Comparison of ENCODE assay signal across 8 cellular contexts in the genomic region with DNA sequence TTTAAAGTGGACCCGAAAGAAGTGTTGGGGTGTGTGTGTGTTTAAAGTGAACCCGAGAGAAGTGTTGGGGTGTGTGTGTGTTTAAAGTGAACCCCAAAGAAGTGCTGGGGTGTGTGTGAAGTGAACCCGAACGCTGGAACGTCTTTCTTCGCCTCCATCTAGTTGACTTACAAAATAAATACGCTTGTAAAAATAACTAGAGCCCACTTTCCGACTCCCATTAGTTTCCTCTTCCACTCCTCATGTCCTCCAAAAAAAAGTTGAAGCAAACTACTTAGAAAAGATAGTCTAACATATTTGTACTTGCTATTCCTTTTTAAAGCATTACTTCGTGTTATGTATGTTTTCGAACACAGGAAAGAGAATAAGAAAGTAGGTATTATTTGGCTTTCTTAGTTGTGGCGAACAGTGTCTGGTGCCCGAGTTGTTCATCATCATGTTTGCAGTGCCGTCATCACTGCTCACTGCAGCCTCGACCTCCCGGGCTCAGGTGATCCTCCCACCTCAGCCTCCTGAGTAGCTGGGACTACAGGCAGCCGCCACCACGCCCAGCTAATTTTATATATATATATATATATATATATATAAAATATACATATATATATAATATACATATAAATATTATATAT. TPM values are rescaled to one million over a fixed set of nuclear protein-coding genes. Genes with fewer than 3 reads are reported as not detected.
DNase-seq lines count a peak whose midpoint lies in the region; ATAC-seq, FAIRE-seq and TF ChIP-seq lines count a peak whose summit lies in the region.

No MANE protein-coding gene starts in this region.

- peaks cover 34% of the 10 kb centered on the region for H4K20me1 ChIP-seq in OCI-LY3 (ENCODE audit: insufficient read depth, low read length)
- H4K20me1 ChIP-seq in HepG2 (ENCODE audit: insufficient read depth, low read length), result peaks cover 15% of the 10 kb centered on the region; the same call in 1 of the 2 replicates

- peak; percentile 26 for DNase-seq in amniotic epithelial cell (ENCODE audit: low read depth)
- DNase-seq in HepG2 (ENCODE audit: low spot score), result no peak
- DNase-seq in NCI-H82 treated with DMSO at 0.1 percent for 48 hours (lab: John Stamatoyannopoulos, UW; ENCODE audit: unreplicated experiment), result no peak
- no peak for DNase-seq in amniotic stem cell (lab: John Stamatoyannopoulos, UW)

- BruUV-seq in HepG2 (replicated peaks; lab: Mats Ljungman, UMichigan), result TSS peak; percentile 57

- ATAC-seq in GM18909 (IDR thresholded peaks at IDR 0.05; ENCODE audit: poor library complexity, unreplicated experiment), result peak; percentile 3
- no peak for ATAC-seq in HepG2
- ATAC-seq in HG03442 (IDR thresholded peaks at IDR 0.05; ENCODE audit: unreplicated experiment), result no peak

- WGBS in HepG2 (ENCODE audit: low lambda C conversion rate), result 16% methylated on average over 17 of the region's 17 CpGs

- H3K4me3 ChIP-seq in OCI-LY3 (ENCODE audit: low read length) (peak overlapping the region; percentile 94), HepG2 (replicated peaks in 1 of 3; ENCODE audit: insufficient read depth in 1 of 3, low read depth in 2 of 3, low read length in 3 of 3) (peak overlapping the region; percentile 92 to 100 (median 96)), subcutaneous abdominal adipose tissue (ENCODE audit: low read depth in 1 of 5, low read length in 5 of 5) (peak overlapping the region; percentile 76 to 97 (median 90))

- H3K27ac ChIP-seq in OCI-LY3 (ENCODE audit: low read length), result peak overlapping the region; percentile 71
- H3K27ac ChIP-seq in HepG2 (ENCODE audit: extremely low read length, insufficient read depth, low read length), result peak overlapping the region; percentile 93
- peak overlapping the region; percentile 91 for H3K27ac ChIP-seq in subcutaneous abdominal adipose tissue (ENCODE audit: low read depth, low read length)

- POLR2A ChIA-PET in HepG2 (lab: Yijun Ruan, JAX), result interaction anchor here (0.7 to 1.7 kb wide), 3 partner anchors 29 to 202 kb away, joined by 3 to 15 read pairs (median 6); no protein-coding TSS in a partner anchor

- no peak for TF ChIP-seq CTCF in OCI-LY3 (IDR thresholded peaks at IDR 0.05; ENCODE audit: low read depth, low read length)
- TF ChIP-seq CTCF in HepG2 (CRISPR knock-in tag; IDR thresholded peaks at IDR 0.05), result no peak

- TF ChIP-seq EP300 in HepG2 (IDR thresholded peaks at IDR 0.05; ENCODE audit: low read depth in 2 of 2, low read length in 2 of 2) (no peak), HepG2 (CRISPR knock-in tag; IDR thresholded peaks at IDR 0.05; ENCODE audit: borderline replicate concordance) (no peak)

- H3K79me2 ChIP-seq in OCI-LY3 (ENCODE audit: low read length) (peaks cover 57% of the 10 kb centered on the region), HepG2 (ENCODE audit: insufficient read depth, low read length) (peaks cover 54% of the 10 kb centered on the region)

- no peak for FAIRE-seq in HepG2 (lab: Jason Lieb, UNC)

- H3K27me3 ChIP-seq in OCI-LY3 (ENCODE audit: low read depth, low read length) (no peaks in the 10 kb centered on the region), HepG2 (ENCODE audit: control insufficient read depth in 1 of 2, insufficient read depth in 2 of 2, low read length in 2 of 2) (no peaks in the 10 kb centered on the region; a peak in 1 of 5 replicates), subcutaneous abdominal adipose tissue (ENCODE audit: control insufficient read depth in 5 of 5, insufficient read depth in 4 of 5, low read length in 5 of 5) (no peaks in the 10 kb centered on the region)

- peak overlapping the region; percentile 85 for H3K9ac ChIP-seq in OCI-LY3 (ENCODE audit: low read length)
- peak overlapping the region; percentile 97 for H3K9ac ChIP-seq in HepG2 (ENCODE audit: insufficient read depth, low read depth, low read length)
- H3K9ac ChIP-seq in subcutaneous abdominal adipose tissue (ENCODE audit: low read length in 5 of 5), result peak overlapping the region; percentile 90 to 98 (median 95)

- in situ Hi-C loops in HepG2 (cut with HindIII; ENCODE audit: extremely low pct_ligation_motif_present, low pct_unique_long_range_greater_than_20kb), result no loop called here

- no peak for TF ChIP-seq RAD21 in HepG2 (CRISPR knock-in tag; IDR thresholded peaks at IDR 0.05)

- H2AFZ ChIP-seq in OCI-LY3 (ENCODE audit: low read depth, low read length) (peak overlapping the region; percentile 53; the same call in 1 of the 2 replicates), HepG2 (ENCODE audit: low read length) (no peak overlapping the region)

- CTCF ChIA-PET in HepG2 (lab: Yijun Ruan, JAX; ENCODE audit: low intra/inter-chr PET ratio, low total read pairs), result no interaction called here

- no peaks in the 10 kb centered on the region for H3K36me3 ChIP-seq in OCI-LY3 (replicated peaks; ENCODE audit: low read depth, low read length)
- H3K36me3 ChIP-seq in HepG2 (replicated peaks in 1 of 2; ENCODE audit: control insufficient read depth in 1 of 2, insufficient read depth in 2 of 2, low read length in 2 of 2), result no peaks in the 10 kb centered on the region; a peak in 1 of 5 replicates
- H3K36me3 ChIP-seq in subcutaneous abdominal adipose tissue (ENCODE audit: control insufficient read depth in 5 of 5, insufficient read depth in 5 of 5, low read length in 5 of 5), result peaks cover 0 to 2% (median 0%) of the 10 kb centered on the region in 5 donors

- peak overlapping the region; percentile 89 for H3K4me2 ChIP-seq in OCI-LY3 (ENCODE audit: low read length)
- H3K4me2 ChIP-seq in HepG2 (ENCODE audit: low read depth, low read length), result peak overlapping the region; percentile 85

- intact Hi-C loops in HepG2 (cut with micrococcal nuclease; ENCODE audit: unreplicated experiment), result loop anchor here (5.0 kb wide), 1 partner anchor 40 kb away; no protein-coding TSS in a partner anchor

- H3K9me3 ChIP-seq in OCI-LY3 (ENCODE audit: insufficient read depth, low read length) (no peaks in the 10 kb centered on the region), HepG2 (ENCODE audit: low read length) (no peaks in the 10 kb centered on the region), subcutaneous abdominal adipose tissue (ENCODE audit: control insufficient read depth in 5 of 5, low read length in 5 of 5) (no peaks in the 10 kb centered on the region)

- H3K4me1 ChIP-seq in OCI-LY3 (ENCODE audit: low read length), result peaks cover 27% of the 10 kb centered on the region
- H3K4me1 ChIP-seq in HepG2 (ENCODE audit: insufficient read depth, low read length), result peaks cover 51% of the 10 kb centered on the region
- peaks cover 0 to 28% (median 21%) of the 10 kb centered on the region in 5 donors for H3K4me1 ChIP-seq in subcutaneous abdominal adipose tissue (ENCODE audit: control insufficient read depth in 5 of 5, insufficient read depth in 5 of 5, low read length in 5 of 5)

- no peak for TF ChIP-seq POLR2A in HepG2 (IDR thresholded peaks at IDR 0.05; ENCODE audit: insufficient read depth in 1 of 2, low read depth in 2 of 2, low read length in 2 of 2)

RNA-seq across cellular contexts. Expression of a gene that starts 1.1 kb away (rescaled TPM):
- 25.5 and 37.8 TPM in 2 replicates for total RNA-seq in HepG2 (2016; rRNA removed; fragmentation: Illumina TruSeq; extraction: Trizol)
- total RNA-seq in HepG2 (2016; cell fraction: cytosol; rRNA removed; fragmentation: Illumina TruSeq; extraction: Trizol; ENCODE audit: low read depth), result 218 and 232 TPM in 2 replicates
- 24.4 and 24.7 TPM in 2 replicates for total RNA-seq in HepG2 (2016; cell fraction: insoluble cytoplasmic fraction; rRNA removed; fragmentation: Illumina TruSeq; extraction: Trizol)
- 46.4 and 46.7 TPM in 2 replicates for total RNA-seq in HepG2 (2016; cell fraction: membrane; rRNA removed; fragmentation: Illumina TruSeq; extraction: Trizol)
- 44.1 and 49.3 TPM in 2 replicates for total RNA-seq in HepG2 (2016; cell fraction: nucleus; rRNA removed; fragmentation: Illumina TruSeq; extraction: Trizol)
- polyA plus RNA-seq in HepG2 (2011; rRNA removed), result 96.6 and 103 TPM in 2 replicates
- 28.4 and 40.4 TPM in 2 replicates for polyA plus RNA-seq in HepG2 (2011; cell fraction: cytosol; rRNA removed)
- 91.5 and 98.6 TPM in 2 replicates for polyA plus RNA-seq in HepG2 (2011; cell fraction: nucleus; rRNA removed)
- polyA plus RNA-seq in HepG2 (2012), result 19.7 TPM in 2 replicates
- 1.0 and 1.9 TPM in 2 replicates for polyA plus RNA-seq in HepG2 (2016; cell fraction: cytosol; fragmentation: Illumina TruSeq; extraction: Trizol; ENCODE audit: low read depth)
- polyA plus RNA-seq in HepG2 (2016; cell fraction: insoluble cytoplasmic fraction; fragmentation: Illumina TruSeq; extraction: Trizol; ENCODE audit: low read depth), result 21.2 and 31.8 TPM in 2 replicates
- 4.6 and 5.7 TPM in 2 replicates for polyA plus RNA-seq in HepG2 (2016; cell fraction: membrane; fragmentation: Illumina TruSeq; extraction: Trizol; ENCODE audit: low read depth)
- polyA plus RNA-seq in HepG2 (2016; cell fraction: nucleus; fragmentation: Illumina TruSeq; extraction: Trizol; ENCODE audit: insufficient read depth, low read depth), result 50.6 and 53.6 TPM in 2 replicates
- polyA minus RNA-seq in HepG2 (2011; rRNA and poly(A)+ RNA removed; ENCODE audit: low replicate concordance), result 101 and 103 TPM in 2 replicates
- 46.1 and 64.4 TPM in 2 replicates for polyA minus RNA-seq in HepG2 (2011; cell fraction: cytosol; rRNA and poly(A)+ RNA removed)
- 104 and 122 TPM in 2 replicates for polyA minus RNA-seq in HepG2 (2011; cell fraction: nucleus; rRNA and poly(A)+ RNA removed)

RNA-seq across cellular contexts. Expression of a gene that starts 42.5 kb away (rescaled TPM):
- 28.8 and 51.6 TPM in 2 replicates for total RNA-seq in HepG2 (2016; rRNA removed; fragmentation: Illumina TruSeq; extraction: Trizol)
- total RNA-seq in HepG2 (2016; cell fraction: cytosol; rRNA removed; fragmentation: Illumina TruSeq; extraction: Trizol; ENCODE audit: low read depth), result 5.3 and 5.6 TPM in 2 replicates
- 28.6 and 50.2 TPM in 2 replicates for total RNA-seq in HepG2 (2016; cell fraction: insoluble cytoplasmic fraction; rRNA removed; fragmentation: Illumina TruSeq; extraction: Trizol)
- 12.7 and 14.5 TPM in 2 replicates for total RNA-seq in HepG2 (2016; cell fraction: membrane; rRNA removed; fragmentation: Illumina TruSeq; extraction: Trizol)
- total RNA-seq in HepG2 (2016; cell fraction: nucleus; rRNA removed; fragmentation: Illumina TruSeq; extraction: Trizol), result 12.1 and 14.7 TPM in 2 replicates
- polyA plus RNA-seq in HepG2 (2011; rRNA removed), result 6.5 and 6.9 TPM in 2 replicates
- 4.9 and 5.6 TPM in 2 replicates for polyA plus RNA-seq in HepG2 (2011; cell fraction: cytosol; rRNA removed)
- polyA plus RNA-seq in HepG2 (2011; cell fraction: nucleus; rRNA removed), result 2.6 and 3.5 TPM in 2 replicates
- polyA plus RNA-seq in HepG2 (2012), result 16.6 and 18.2 TPM in 2 replicates
- polyA plus RNA-seq in HepG2 (2016; cell fraction: cytosol; fragmentation: Illumina TruSeq; extraction: Trizol; ENCODE audit: low read depth), result 1.4 and 1.7 TPM in 2 replicates
- 35.8 and 41.7 TPM in 2 replicates for polyA plus RNA-seq in HepG2 (2016; cell fraction: insoluble cytoplasmic fraction; fragmentation: Illumina TruSeq; extraction: Trizol; ENCODE audit: low read depth)
- polyA plus RNA-seq in HepG2 (2016; cell fraction: membrane; fragmentation: Illumina TruSeq; extraction: Trizol; ENCODE audit: low read depth), result 5.3 TPM in 2 replicates
- polyA plus RNA-seq in HepG2 (2016; cell fraction: nucleus; fragmentation: Illumina TruSeq; extraction: Trizol; ENCODE audit: insufficient read depth, low read depth), result 17.6 and 20.9 TPM in 2 replicates
- polyA minus RNA-seq in HepG2 (2011; rRNA and poly(A)+ RNA removed; ENCODE audit: low replicate concordance), result 3.0 and 13.4 TPM in 2 replicates
- polyA minus RNA-seq in HepG2 (2011; cell fraction: cytosol; rRNA and poly(A)+ RNA removed), result 9.7 and 10.3 TPM in 2 replicates
- polyA minus RNA-seq in HepG2 (2011; cell fraction: nucleus; rRNA and poly(A)+ RNA removed), result 6.4 and 9.3 TPM in 2 replicates

RNA-seq across cellular contexts. Expression of a gene that starts 55.4 kb away (rescaled TPM):
- total RNA-seq in HepG2 (2016; rRNA removed; fragmentation: Illumina TruSeq; extraction: Trizol), result 4.8 and 5.2 TPM in 2 replicates
- 1.7 and 2.2 TPM in 2 replicates for total RNA-seq in HepG2 (2016; cell fraction: cytosol; rRNA removed; fragmentation: Illumina TruSeq; extraction: Trizol; ENCODE audit: low read depth)
- 4.4 and 6.1 TPM in 2 replicates for total RNA-seq in HepG2 (2016; cell fraction: insoluble cytoplasmic fraction; rRNA removed; fragmentation: Illumina TruSeq; extraction: Trizol)
- 3.9 and 4.0 TPM in 2 replicates for total RNA-seq in HepG2 (2016; cell fraction: membrane; rRNA removed; fragmentation: Illumina TruSeq; extraction: Trizol)
- 5.3 and 5.7 TPM in 2 replicates for total RNA-seq in HepG2 (2016; cell fraction: nucleus; rRNA removed; fragmentation: Illumina TruSeq; extraction: Trizol)
- polyA plus RNA-seq in HepG2 (2011; rRNA removed), result 6.5 and 8.1 TPM in 2 replicates
- 2.9 and 3.5 TPM in 2 replicates for polyA plus RNA-seq in HepG2 (2011; cell fraction: cytosol; rRNA removed)
- 16.7 and 22.2 TPM in 2 replicates for polyA plus RNA-seq in HepG2 (2011; cell fraction: nucleus; rRNA removed)
- 3.4 and 4.4 TPM in 2 replicates for polyA plus RNA-seq in HepG2 (2012)
- polyA plus RNA-seq in HepG2 (2016; cell fraction: cytosol; fragmentation: Illumina TruSeq; extraction: Trizol; ENCODE audit: low read depth), result 0.63 and 0.68 TPM in 2 replicates
- 3.2 and 4.5 TPM in 2 replicates for polyA plus RNA-seq in HepG2 (2016; cell fraction: insoluble cytoplasmic fraction; fragmentation: Illumina TruSeq; extraction: Trizol; ENCODE audit: low read depth)
- polyA plus RNA-seq in HepG2 (2016; cell fraction: membrane; fragmentation: Illumina TruSeq; extraction: Trizol; ENCODE audit: low read depth), result 1.2 and 1.3 TPM in 2 replicates
- polyA plus RNA-seq in HepG2 (2016; cell fraction: nucleus; fragmentation: Illumina TruSeq; extraction: Trizol; ENCODE audit: insufficient read depth, low read depth), result 13.0 and 13.9 TPM in 2 replicates
- 10.1 and 33.6 TPM in 2 replicates for polyA minus RNA-seq in HepG2 (2011; rRNA and poly(A)+ RNA removed; ENCODE audit: low replicate concordance)
- polyA minus RNA-seq in HepG2 (2011; cell fraction: cytosol; rRNA and poly(A)+ RNA removed), result 4.4 and 5.1 TPM in 2 replicates
- polyA minus RNA-seq in HepG2 (2011; cell fraction: nucleus; rRNA and poly(A)+ RNA removed), result 10.8 and 14.2 TPM in 2 replicates
